18 cellular contexts compared by ENCODE assay signal in genomic region chr7:137994091-137994688, GRCh38. TPM values are rescaled to one million over a fixed set of nuclear protein-coding genes. Genes with fewer than 3 reads are reported as not detected.
A peak's percentile ranks its signal among the peaks of the same experiment; 100 is the strongest.
DNase-seq lines count a peak whose midpoint lies in the region; ATAC-seq and TF ChIP-seq lines count a peak whose summit lies in the region.
"Had no signal": no experiment of that assay in that cellular context is flagged by ENCODE, and none has a peak within 500 bp of the region (broad histone marks: within the 10 kb centered on the region; RNA-seq: fewer than 3 reads in every experiment).

No MANE protein-coding gene starts in this region.

- no peak for TF ChIP-seq EP300 in gastroesophageal sphincter (IDR thresholded peaks at IDR 0.05)

- H4K20me1 ChIP-seq in KMS-11 (ENCODE audit: insufficient read depth) = peaks cover 3% of the 10 kb centered on the region; the same call in 1 of the 2 replicates

- peaks cover 40% of the 10 kb centered on the region for H3K4me1 Mint-ChIP-seq in T-helper 17 cell
- H3K4me1 Mint-ChIP-seq in activated CD8-positive, alpha-beta memory T cell treated with anti-CD3 and anti-CD28 coated beads, Interleukin-2, amount 10 ng/mL, durations not matched to agents 7 days and 5 days = peaks cover 28% of the 10 kb centered on the region

- CTCF ChIA-PET in activated CD8-positive, alpha-beta memory T cell treated with anti-CD3 and anti-CD28 coated beads, Interleukin-2, amount 10 ng/mL, durations not matched to agents 7 days and 5 days (lab: Charles Lee) = interaction anchor here (1.0 to 4.9 kb wide), 4 partner anchors 8 to 338 kb away, joined by 3 to 32 read pairs (median 6); partner anchors contain the start of gene CREB3L2

- in situ Hi-C loops in gastrocnemius medialis (cut with MboI; ENCODE audit: low sequenced_read_pairs in 4 of 4) = no loop called here

- ATAC-seq in T-helper 17 cell (no peak), gastroesophageal sphincter (no peak), gastrocnemius medialis (no peak)
- ATAC-seq in activated CD8-positive, alpha-beta memory T cell treated with anti-CD3 and anti-CD28 coated beads, Interleukin-2, amount 10 ng/mL, durations not matched to agents 7 days and 5 days = no peak

- H3K27ac Mint-ChIP-seq in T-helper 17 cell = peak overlapping the region; percentile 21
- no peak overlapping the region for H3K27ac Mint-ChIP-seq in activated CD8-positive, alpha-beta memory T cell treated with anti-CD3 and anti-CD28 coated beads, Interleukin-2, amount 10 ng/mL, durations not matched to agents 7 days and 5 days
- H3K27ac Mint-ChIP-seq: activated naive CD8-positive, alpha-beta T cell had no signal

- no peak overlapping the region for H2AFZ ChIP-seq in KMS-11 (ENCODE audit: low read depth)

- H3K27me3 ChIP-seq in KMS-11 (ENCODE audit: insufficient read depth, low read depth) = no peaks in the 10 kb centered on the region
- no peaks in the 10 kb centered on the region for H3K27me3 ChIP-seq in gastroesophageal sphincter
- no peaks in the 10 kb centered on the region for H3K27me3 ChIP-seq in gastrocnemius medialis

- H3K9me3 Mint-ChIP-seq in activated CD8-positive, alpha-beta memory T cell treated with anti-CD3 and anti-CD28 coated beads, Interleukin-2, amount 10 ng/mL, durations not matched to agents 7 days and 5 days (ENCODE audit: low read depth) = no peaks in the 10 kb centered on the region

- peaks cover 99% of the 10 kb centered on the region for H3K79me2 ChIP-seq in KMS-11 (ENCODE audit: insufficient read depth, low read depth)

- H3K36me3 ChIP-seq in KMS-11 (ENCODE audit: insufficient read depth) (no peaks in the 10 kb centered on the region), gastroesophageal sphincter (no peaks in the 10 kb centered on the region), gastrocnemius medialis (no peaks in the 10 kb centered on the region)

- H3K4me3 Mint-ChIP-seq in T-helper 17 cell = no peak overlapping the region
- no peak overlapping the region for H3K4me3 Mint-ChIP-seq in activated CD8-positive, alpha-beta memory T cell treated with anti-CD3 and anti-CD28 coated beads, Interleukin-2, amount 10 ng/mL, durations not matched to agents 7 days and 5 days
- H3K4me3 Mint-ChIP-seq: activated naive CD8-positive, alpha-beta T cell had no signal

- H3K9ac ChIP-seq in KMS-11 = no peak overlapping the region

- no peak for TF ChIP-seq POLR2A in gastroesophageal sphincter (IDR thresholded peaks at IDR 0.05)
- TF ChIP-seq POLR2A in gastrocnemius medialis (IDR thresholded peaks at IDR 0.05) = no peak

- H3K9me3 ChIP-seq in T-helper 17 cell (ENCODE audit: control insufficient read depth, low read length, poor library complexity, severe bottlenecking) = no peaks in the 10 kb centered on the region
- no peaks in the 10 kb centered on the region for H3K9me3 ChIP-seq in gastroesophageal sphincter
- H3K9me3 ChIP-seq in gastrocnemius medialis = no peaks in the 10 kb centered on the region

- TF ChIP-seq CTCF in KMS-11 (conservative IDR thresholded peaks at IDR 0.05; ENCODE audit: low read depth, low read length) (no peak), gastroesophageal sphincter (IDR thresholded peaks at IDR 0.05) (no peak), gastrocnemius medialis (IDR thresholded peaks at IDR 0.05 in 4 of 5, conservative IDR thresholded peaks at IDR 0.05 in 1 of 5) (no peak)

- DNase-seq in T-helper 17 cell = no peak
- DNase-seq in gastrocnemius medialis = no peak
- no peak for DNase-seq in HuH-7 (ENCODE audit: low spot score)
- DNase-seq in activated CD8-positive, alpha-beta memory T cell treated with anti-CD3 and anti-CD28 coated beads, Interleukin-2, amount 10 ng/mL, durations not matched to agents 7 days and 5 days = no peak
- DNase-seq in stimulated activated CD4-positive, alpha-beta T cell treated with anti-CD3 and anti-CD28 coated beads, Interleukin-12 subunit alpha, Interleukin-12 subunit beta, amount 100 ng/mL, for 4 hours = no peak
- no peak for DNase-seq in COR-L47 (lab: John Stamatoyannopoulos, UW)
- DNase-seq: dermis blood vessel endothelial cell; GDM1; Kasumi-1; nucleus accumbens; OCI-M1; stimulated activated CD4-positive, alpha-beta T cell treated with anti-CD3 and anti-CD28 coated beads, Interleukin-4, amount 100 ng/mL, for 1 hour; stimulated activated naive CD4-positive, alpha-beta T cell; T1000 had no signal

- H3K4me3 ChIP-seq in KMS-11 (IDR thresholded peaks at IDR 0.05; ENCODE audit: insufficient read depth, low read depth, low read length) = no peak overlapping the region
- no peak overlapping the region for H3K4me3 ChIP-seq in gastroesophageal sphincter
- no peak overlapping the region for H3K4me3 ChIP-seq in gastrocnemius medialis

- no peaks in the 10 kb centered on the region for H3K27me3 Mint-ChIP-seq in T-helper 17 cell
- no peaks in the 10 kb centered on the region for H3K27me3 Mint-ChIP-seq in activated CD8-positive, alpha-beta memory T cell treated with anti-CD3 and anti-CD28 coated beads, Interleukin-2, amount 10 ng/mL, durations not matched to agents 7 days and 5 days
- H3K27me3 Mint-ChIP-seq: activated naive CD8-positive, alpha-beta T cell had no signal

- WGBS in gastroesophageal sphincter (ENCODE audit: low coverage in 1 of 2), 2 donors = 65 to 72% methylated on average over 4 to 6 of the region's 6 CpGs

- peak overlapping the region; percentile 53; the same call in 1 of the 2 replicates for H3K4me2 ChIP-seq in KMS-11

- H3K27ac ChIP-seq in KMS-11 (peak overlapping the region; percentile 59; the same call in 1 of the 2 replicates), gastroesophageal sphincter (peak overlapping the region; percentile 59 to 76 (median 69)), gastrocnemius medialis (peak overlapping the region; percentile 68 to 77 (median 71))
- H3K27ac ChIP-seq: C4-2B had no signal

- H3K36me3 Mint-ChIP-seq in T-helper 17 cell (ENCODE audit: low read depth) = peaks cover 4% of the 10 kb centered on the region
- peaks cover 18% of the 10 kb centered on the region for H3K36me3 Mint-ChIP-seq in activated CD8-positive, alpha-beta memory T cell treated with anti-CD3 and anti-CD28 coated beads, Interleukin-2, amount 10 ng/mL, durations not matched to agents 7 days and 5 days

- H3K4me1 ChIP-seq in KMS-11 (ENCODE audit: low read depth, poor library complexity, severe bottlenecking) (peaks cover 84% of the 10 kb centered on the region), gastroesophageal sphincter (peaks cover 19 to 98% (median 53%) of the 10 kb centered on the region in 3 donors), gastrocnemius medialis (peaks cover 32 to 66% of the 10 kb centered on the region in 2 donors)

- intact Hi-C loops in gastrocnemius medialis (cut with DNase I; ENCODE audit: low total_unique reads) = no loop called here

RNA-seq across cellular contexts. Expression of gene CREB3L2, which starts 7.7 kb away (rescaled TPM):
- total RNA-seq in T-helper 17 cell (10 to 100 TPM; 32.9 to 33.6 TPM), gastroesophageal sphincter (10 to 100 TPM; 33.1 to 59.1 (median 43.3) TPM), gastrocnemius medialis (10 to 100 TPM in 1 of 4 donors, 1 to 10 TPM in 3; 2.8 to 12.0 (median 5.4) TPM)
- total RNA-seq in activated CD8-positive, alpha-beta memory T cell treated with anti-CD3 and anti-CD28 coated beads, Interleukin-2, amount 10 ng/mL, durations not matched to agents 7 days and 5 days = 10 to 100 TPM; 24.0 to 29.0 TPM
